ENCODE assay signal across 29 cellular contexts in genomic region chr3:139189943-139190342, GRCh38.
"Had no signal": no experiment of that assay in that cellular context is flagged by ENCODE, and none has a peak within 500 bp of the region (broad histone marks: within the 10 kb centered on the region; RNA-seq: fewer than 3 reads in every experiment).

No MANE protein-coding gene starts in this region.

- H3K9me3 ChIP-seq: colonic mucosa, esophagus muscularis mucosa, esophagus squamous epithelium, gastrocnemius medialis, heart left ventricle, heart right ventricle had no signal

- H3K27ac Mint-ChIP-seq: dendritic cell treated with granulocyte-macrophage colony-stimulating factor and Interleukin-4, amounts not matched to agents 40 ng/mL and 50 ng/mL, for 4 days; effector memory CD8-positive, alpha-beta T cell; endodermal cell had no signal

- H3K4me3 ChIP-seq: colonic mucosa, coronary artery, dorsolateral prefrontal cortex, esophagus muscularis mucosa, esophagus squamous epithelium, gastrocnemius medialis, gastroesophageal sphincter, heart left ventricle, heart right ventricle had no signal

- H3K27me3 ChIP-seq: colonic mucosa, dorsolateral prefrontal cortex, esophagus muscularis mucosa, esophagus squamous epithelium, foreskin keratinocyte, gastrocnemius medialis, gastroesophageal sphincter, heart left ventricle, heart right ventricle had no signal

- H3K36me3 ChIP-seq: colonic mucosa, esophagus muscularis mucosa, esophagus squamous epithelium, gastrocnemius medialis, gastroesophageal sphincter, heart left ventricle, heart right ventricle had no signal

- H3K4me1 Mint-ChIP-seq: endodermal cell had no signal

- H3K27ac ChIP-seq: colonic mucosa, coronary artery, dorsolateral prefrontal cortex, epithelial cell of prostate, esophagus muscularis mucosa, esophagus squamous epithelium, foreskin keratinocyte, gastrocnemius medialis, gastroesophageal sphincter, heart left ventricle, heart right ventricle had no signal

- H3K4me1 ChIP-seq: colonic mucosa, esophagus squamous epithelium, foreskin keratinocyte, gastrocnemius medialis, heart left ventricle, heart right ventricle had no signal

- H3K4me3 Mint-ChIP-seq: dendritic cell treated with granulocyte-macrophage colony-stimulating factor and Interleukin-4, amounts not matched to agents 40 ng/mL and 50 ng/mL, for 4 days; effector memory CD8-positive, alpha-beta T cell; endodermal cell had no signal

- FAIRE-seq: colon, endometrium, endothelial cell of umbilical vein, frontal cortex had no signal

- H3K27me3 Mint-ChIP-seq: dendritic cell treated with granulocyte-macrophage colony-stimulating factor and Interleukin-4, amounts not matched to agents 40 ng/mL and 50 ng/mL, for 4 days had no signal

- DNase-seq: colonic mucosa; cortex of kidney; dermis blood vessel endothelial cell; dorsolateral prefrontal cortex; effector CD4-positive, alpha-beta T cell; effector CD8-positive, alpha-beta T cell; effector memory CD4-positive, alpha-beta T cell; effector memory CD8-positive, alpha-beta T cell; endodermal cell; erythroblast; esophagus squamous epithelium; foreskin fibroblast; foreskin keratinocyte; foreskin melanocyte; gastrocnemius medialis; glutamatergic neuron; head of caudate nucleus; heart left ventricle; heart right ventricle had no signal

- ATAC-seq: effector memory CD8-positive, alpha-beta T cell; esophagus mucosa; foreskin keratinocyte; gastrocnemius medialis; gastroesophageal sphincter; heart left ventricle; heart right ventricle had no signal

- H3K9me3 Mint-ChIP-seq: effector memory CD8-positive, alpha-beta T cell had no signal
